26 cellular contexts compared by ENCODE assay signal in genomic region chr19:17648786-17649185, GRCh38. TPM values are rescaled to one million over a fixed set of nuclear protein-coding genes. Genes with fewer than 3 reads are reported as not detected.
DNase-seq lines count a peak whose midpoint lies in the region; ATAC-seq, FAIRE-seq and TF ChIP-seq lines count a peak whose summit lies in the region.
"Had no signal": no experiment of that assay in that cellular context is flagged by ENCODE, and none has a peak within 500 bp of the region (broad histone marks: within the 10 kb centered on the region; RNA-seq: fewer than 3 reads in every experiment).

No MANE protein-coding gene starts in this region.

- DNase-seq in chondrocyte (ENCODE audit: low spot score): peak; percentile 72
- DNase-seq in kidney: peak; percentile 46
- no peak for DNase-seq in neuronal stem cell (ENCODE audit: low spot score)
- peak; percentile 38 for DNase-seq in spleen
- DNase-seq in heart left ventricle: no peak
- no peak for DNase-seq in NCI-H146 (lab: John Stamatoyannopoulos, UW)
- no peak for DNase-seq in COLO668 (lab: John Stamatoyannopoulos, UW; ENCODE audit: unreplicated experiment)
- DNase-seq: 8988T; ACHN; C1 segment of cervical spinal cord; Caco-2; Calu3; CD4-positive, alpha-beta memory T cell; CD4-positive, CD25-positive, alpha-beta regulatory T cell; CD8-positive, alpha-beta memory T cell; DMS79 treated with DMSO at 0.1 percent for 48 hours; GF-D8 had no signal

- no peak overlapping the region for H4K8ac ChIP-seq in neuronal stem cell (ENCODE audit: low read depth, low read length)

- FAIRE-seq in kidney (lab: Jason Lieb, UNC): no peak
- FAIRE-seq: A204.1, D721Med, G401.6, GM12891, GM19239 had no signal

- no peaks in the 10 kb centered on the region for H3K27me3 Mint-ChIP-seq in chondrocyte (ENCODE audit: low read depth)

- no peak overlapping the region for H3K27ac Mint-ChIP-seq in chondrocyte (ENCODE audit: unreplicated experiment)
- H3K27ac Mint-ChIP-seq: CD8-positive, alpha-beta memory T cell had no signal

- H2BK15ac ChIP-seq in neuronal stem cell (ENCODE audit: low read length): peak overlapping the region; percentile 62

- peaks cover 2% of the 10 kb centered on the region for H3K79me1 ChIP-seq in neuronal stem cell (ENCODE audit: low read depth, low read length)

- intact Hi-C loops in kidney (cut with DNase I) (no loop called here), spleen (cut with DNase I; ENCODE audit: low total_unique reads) (no loop called here), heart left ventricle (cut with DNase I) (no loop called here)

- no peak overlapping the region for H3K4me3 ChIP-seq in kidney (ENCODE audit: low read length in 2 of 2)
- no peak overlapping the region for H3K4me3 ChIP-seq in neuronal stem cell (ENCODE audit: low read length in 2 of 2)
- H3K4me3 ChIP-seq in spleen: no peak overlapping the region
- no peak overlapping the region for H3K4me3 ChIP-seq in heart left ventricle
- H3K4me3 ChIP-seq: BLaER1 had no signal

- H3K9me3 ChIP-seq in kidney (ENCODE audit: control insufficient read depth in 1 of 2, low read length in 2 of 2): no peaks in the 10 kb centered on the region
- H3K9me3 ChIP-seq in neuronal stem cell (replicated peaks in 1 of 2; ENCODE audit: control insufficient read depth in 2 of 2, insufficient read depth in 1 of 2, low read depth in 1 of 2, low read length in 2 of 2): peaks cover 0 to 1% of the 10 kb centered on the region in 2 donors
- H3K9me3 ChIP-seq in spleen: no peaks in the 10 kb centered on the region
- H3K9me3 ChIP-seq in heart left ventricle: peaks cover 0 to 1% (median 0%) of the 10 kb centered on the region in 12 donors
- H3K9me3 ChIP-seq: BE2C, BLaER1, Caco-2 had no signal

- no peak overlapping the region for H3K4me2 ChIP-seq in neuronal stem cell (ENCODE audit: insufficient read depth, low read length, poor library complexity, severe bottlenecking)
- H3K4me2 ChIP-seq: BLaER1 had no signal

- no peak for ATAC-seq in heart left ventricle
- ATAC-seq in GM21825 (IDR thresholded peaks at IDR 0.05; ENCODE audit: unreplicated experiment): no peak

- H3K27me3 ChIP-seq in neuronal stem cell (ENCODE audit: control insufficient read depth in 3 of 3, insufficient read depth in 3 of 3, low read depth in 1 of 3, low read length in 3 of 3): no peaks in the 10 kb centered on the region
- H3K27me3 ChIP-seq in spleen (replicated peaks in 1 of 7): peaks cover 0 to 49% (median 9%) of the 10 kb centered on the region in 7 donors
- H3K27me3 ChIP-seq in heart left ventricle: peaks cover 0 to 21% (median 5%) of the 10 kb centered on the region in 9 donors
- H3K27me3 ChIP-seq: BE2C, BLaER1 had no signal

- TF ChIP-seq CTCF in chondrocyte (IDR thresholded peaks at IDR 0.05) (no peak), kidney (IDR thresholded peaks at IDR 0.05; ENCODE audit: borderline replicate concordance, extremely low read depth, insufficient read depth) (no peak), spleen (IDR thresholded peaks at IDR 0.05 in 8 of 11, conservative IDR thresholded peaks at IDR 0.05 in 3 of 11) (no peak), heart left ventricle (IDR thresholded peaks at IDR 0.05) (no peak)

- no peak overlapping the region for H3K4me3 Mint-ChIP-seq in chondrocyte (ENCODE audit: unreplicated experiment)
- H3K4me3 Mint-ChIP-seq: CD14-positive monocyte; CD4-positive, alpha-beta memory T cell; CD4-positive, CD25-positive, alpha-beta regulatory T cell; CD8-positive, alpha-beta memory T cell had no signal

- H3K36me3 ChIP-seq in kidney (ENCODE audit: control insufficient read depth in 1 of 2, insufficient read depth in 2 of 2, low read length in 2 of 2) (no peaks in the 10 kb centered on the region), neuronal stem cell (replicated peaks in 1 of 2; ENCODE audit: control insufficient read depth in 2 of 2, insufficient read depth in 2 of 2, low read length in 2 of 2) (peaks cover 0 to 30% of the 10 kb centered on the region in 2 donors), spleen (no peaks in the 10 kb centered on the region), heart left ventricle (no peaks in the 10 kb centered on the region)
- H3K36me3 ChIP-seq: BLaER1 had no signal

- no peaks in the 10 kb centered on the region for H3K36me3 Mint-ChIP-seq in chondrocyte (ENCODE audit: low read depth)
- H3K36me3 Mint-ChIP-seq: CD14-positive monocyte; CD4-positive, alpha-beta memory T cell; CD4-positive, CD25-positive, alpha-beta regulatory T cell; CD8-positive, alpha-beta memory T cell had no signal

- no peak overlapping the region for H2AFZ ChIP-seq in neuronal stem cell (ENCODE audit: low read length)

- H3K4me1 ChIP-seq in kidney (ENCODE audit: control insufficient read depth in 1 of 2, insufficient read depth in 1 of 2, low read depth in 1 of 2, low read length in 2 of 2) (no peaks in the 10 kb centered on the region), neuronal stem cell (ENCODE audit: control insufficient read depth in 2 of 2, insufficient read depth in 1 of 2, low read depth in 1 of 2, low read length in 2 of 2) (no peaks in the 10 kb centered on the region), spleen (no peaks in the 10 kb centered on the region), heart left ventricle (no peaks in the 10 kb centered on the region)
- H3K4me1 ChIP-seq: BE2C, BLaER1, Caco-2 had no signal

- no peak overlapping the region for H2BK120ac ChIP-seq in neuronal stem cell (ENCODE audit: low read depth, low read length)

- H3K9me3 Mint-ChIP-seq in chondrocyte (ENCODE audit: low read depth): no peaks in the 10 kb centered on the region
- H3K9me3 Mint-ChIP-seq: CD4-positive, alpha-beta memory T cell; CD8-positive, alpha-beta memory T cell had no signal

- H2BK12ac ChIP-seq in neuronal stem cell (ENCODE audit: low read length): no peak overlapping the region

- H2BK5ac ChIP-seq in neuronal stem cell (ENCODE audit: low read length): no peak overlapping the region

- peak overlapping the region; percentile 75 for H3K23ac ChIP-seq in neuronal stem cell (ENCODE audit: low read depth, low read length, poor library complexity)

- H3K27ac ChIP-seq in kidney (ENCODE audit: low read depth in 2 of 2, low read length in 2 of 2): no peak overlapping the region
- no peak overlapping the region for H3K27ac ChIP-seq in neuronal stem cell (replicated peaks; ENCODE audit: low read length)
- no peak overlapping the region for H3K27ac ChIP-seq in spleen
- no peak overlapping the region for H3K27ac ChIP-seq in heart left ventricle
- H3K27ac ChIP-seq: BLaER1 had no signal

- H3K4ac ChIP-seq in neuronal stem cell (ENCODE audit: low read length): no peak overlapping the region

- H3K9ac ChIP-seq in kidney (ENCODE audit: low read length in 2 of 2): no peak overlapping the region
- H3K9ac ChIP-seq in neuronal stem cell (ENCODE audit: low read depth, low read length, poor library complexity): no peak overlapping the region
- H3K9ac ChIP-seq: BLaER1 had no signal

- H2AK5ac ChIP-seq in neuronal stem cell (ENCODE audit: low read depth, low read length): peak overlapping the region; percentile 79

- H4K91ac ChIP-seq in neuronal stem cell (ENCODE audit: low read depth, low read length, poor library complexity): no peak overlapping the region

- no peak for TF ChIP-seq POLR2A in spleen (IDR thresholded peaks at IDR 0.05)
- TF ChIP-seq POLR2A in heart left ventricle (IDR thresholded peaks at IDR 0.05): no peak

- H3K14ac ChIP-seq in neuronal stem cell (ENCODE audit: low read length): no peak overlapping the region

- no CpG with 5 or more reads among the region's 12 CpGs for WGBS in neuronal stem cell (ENCODE audit: extremely low coverage in 2 of 2, insufficient read length in 2 of 2, insufficient replicate concordance in 1 of 2), 2 donors
- WGBS in spleen, 5 donors: 78 to 83% (median 79%) methylated on average over 9 to 12 of the region's 12 CpGs
- 82 to 85% (median 82%) methylated on average over 11 to 12 of the region's 12 CpGs for WGBS in heart left ventricle, 4 donors

- no peak overlapping the region for H3K18ac ChIP-seq in neuronal stem cell (ENCODE audit: low read length)

- H3K4me1 Mint-ChIP-seq in chondrocyte (ENCODE audit: low read depth): no peaks in the 10 kb centered on the region
- H3K4me1 Mint-ChIP-seq: CD4-positive, alpha-beta memory T cell; CD4-positive, CD25-positive, alpha-beta regulatory T cell; CD8-positive, alpha-beta memory T cell had no signal

RNA-seq across cellular contexts. Expression of gene UNC13A, which starts 39.4 kb away (rescaled TPM):
- total RNA-seq in chondrocyte: 2.0 to 3.9 TPM (median 2.1 TPM) in 3 replicates
- 2.2 TPM for total RNA-seq in kidney
- 0.06 TPM for polyA plus RNA-seq in kidney (ENCODE audit: insufficient read depth, low read depth, low replicate concordance)
- 0.11 TPM for polyA plus RNA-seq in neuronal stem cell (2013, experiment 1 of 2)
- 0.10 TPM for polyA plus RNA-seq in neuronal stem cell (2013, experiment 2 of 2)
- 10 to 100 TPM in 1 of 7 donors, 1 to 10 TPM in 6; 2.9 to 10.7 (median 5.1) TPM for total RNA-seq in spleen
- polyA plus RNA-seq in spleen: 1 to 10 TPM in 2 of 3 donors, under 1 TPM in 1; 0.73 to 6.2 (median 1.7) TPM
- 1 to 10 TPM in 1 of 9 donors, under 1 TPM in 7, not detected in 1; 0.02 to 1.1 (median 0.09) TPM for total RNA-seq in heart left ventricle
- under 1 TPM; 0.04 to 0.19 TPM for polyA plus RNA-seq in heart left ventricle
- total RNA-seq: CD4-positive, CD25-positive, alpha-beta regulatory T cell; CD8-positive, alpha-beta memory T cell had no signal
- polyA plus RNA-seq: CD14-positive monocyte; CD4-positive, alpha-beta memory T cell; CD4-positive, CD25-positive, alpha-beta regulatory T cell; CD8-positive, alpha-beta memory T cell had no signal

Comparison
In these comparisons a context has a peak if more than half of its experiments do, and no peak if none do; other contexts are left out.
1. DNase-seq: peak in chondrocyte (single experiment), kidney (single experiment) and spleen (single experiment); none in neuronal stem cell (single experiment), heart left ventricle (0 of 5), NCI-H146 (single experiment) and COLO668 (single experiment).